19 cellular contexts compared by ENCODE assay signal in the genomic region with DNA sequence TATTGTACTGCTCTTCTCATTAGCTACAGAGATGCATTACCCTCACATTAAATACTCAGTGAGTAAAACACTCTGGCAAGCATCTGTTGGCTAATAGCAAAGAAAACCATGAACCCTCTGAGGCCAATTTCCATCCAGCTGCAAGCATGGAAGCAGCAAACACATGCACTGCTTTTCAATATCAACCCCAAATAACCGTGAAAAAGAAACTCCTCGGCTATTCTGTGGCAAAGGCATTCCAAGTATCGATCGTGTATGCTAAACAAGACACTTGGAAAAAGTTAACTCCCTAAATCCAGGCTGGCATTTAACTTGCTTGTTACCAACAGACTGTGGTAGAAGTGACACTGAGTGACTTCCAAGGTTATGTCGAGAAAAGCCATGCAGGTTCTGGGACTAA.
A peak's percentile ranks its signal among the peaks of the same experiment; 100 is the strongest.
DNase-seq lines count a peak whose midpoint lies in the region; ATAC-seq, FAIRE-seq and TF ChIP-seq lines count a peak whose summit lies in the region.
"Had no signal": no experiment of that assay in that cellular context is flagged by ENCODE, and none has a peak within 500 bp of the region (broad histone marks: within the 10 kb centered on the region; RNA-seq: fewer than 3 reads in every experiment).

No MANE protein-coding gene starts in this region.

- no peak for TF ChIP-seq CTCF in AG10803 (conservative IDR thresholded peaks at IDR 0.05; ENCODE audit: low read length)

- no peak for TF ChIP-seq POLR2A in GM12891 (IDR thresholded peaks at IDR 0.05; ENCODE audit: low read depth, low read length)

- peak; percentile 5 for FAIRE-seq in GM12891 (lab: Jason Lieb, UNC)
- FAIRE-seq: GM18507 had no signal

- H3K4me3 ChIP-seq in AG10803 (ENCODE audit: low read length) = no peak overlapping the region
- H3K4me3 ChIP-seq: GM23338, SJCRH30 had no signal

- DNase-seq in AG10803 (ENCODE audit: low read depth) (peak; percentile 15), GM12891 (ENCODE audit: insufficient read length, low spot score) (no peak), NCI-H2171 treated with DMSO at 0.1 percent for 48 hours (lab: John Stamatoyannopoulos, UW) (peak; percentile 42), left lobe of liver (ENCODE audit: low spot score) (no peak), pons (ENCODE audit: low spot score) (no peak), NCI-H2029 (lab: John Stamatoyannopoulos, UW) (no peak)
- DNase-seq in effector CD8-positive, alpha-beta T cell (lab: John Stamatoyannopoulos, UW) = no peak
- DNase-seq: BE2C; CD4-positive, alpha-beta T cell; DMS79; KBM-7; NCI-H1105; NCI-H345; NCI-H526; PC-3; SJCRH30; T-helper 17 cell had no signal

- peak; percentile 70 for ATAC-seq in left lobe of liver
- ATAC-seq: GM23338, PC-3, T-helper 17 cell had no signal

TF ChIP-seq in GM12891, 5 proteins besides CTCF, POLR2A, EP300 and RAD21:
- TF ChIP-seq TAF1 (IDR thresholded peaks at IDR 0.05; ENCODE audit: low read depth, low read length) (no peak), PAX5 (IDR thresholded peaks at IDR 0.05; ENCODE audit: insufficient read depth, low read length, severe bottlenecking) (no peak), POLR2AphosphoS5 (IDR thresholded peaks at IDR 0.05; ENCODE audit: low read depth, low read length) (no peak), SPI1 (IDR thresholded peaks at IDR 0.05; ENCODE audit: low read depth, low read length) (no peak), POU2F2 (IDR thresholded peaks at IDR 0.05; ENCODE audit: low read depth, low read length) (no peak)

Comparison
In these comparisons a context has a peak if more than half of its experiments do, and no peak if none do; other contexts are left out.
1. DNase-seq: peak in AG10803 (single experiment) and NCI-H2171 treated with DMSO at 0.1 percent for 48 hours (single experiment); none in GM12891 (single experiment), left lobe of liver (single experiment), effector CD8-positive, alpha-beta T cell (single experiment), pons (single experiment) and NCI-H2029 (single experiment).